Comparison of ENCODE assay signal across 16 cellular contexts in genomic region chr22:24137595-24137994, GRCh38. TPM values are rescaled to one million over a fixed set of nuclear protein-coding genes. Genes with fewer than 3 reads are reported as not detected.
DNase-seq lines count a peak whose midpoint lies in the region; ATAC-seq, FAIRE-seq and TF ChIP-seq lines count a peak whose summit lies in the region.
"Had no signal": no experiment of that assay in that cellular context is flagged by ENCODE, and none has a peak within 500 bp of the region (broad histone marks: within the 10 kb centered on the region; RNA-seq: fewer than 3 reads in every experiment).

No MANE protein-coding gene starts in this region.

- H3K27ac Mint-ChIP-seq in T-helper 2 cell treated with Interferon-gamma antibody and Interleukin-4, amounts not matched to agents 5 μg/mL and 100 μg/mL, for 36 hours = peak overlapping the region; percentile 42
- H3K27ac Mint-ChIP-seq in astrocyte (ENCODE audit: unreplicated experiment) = no peak overlapping the region

- no peaks in the 10 kb centered on the region for H3K9me3 Mint-ChIP-seq in T-helper 2 cell treated with Interferon-gamma antibody and Interleukin-4, amounts not matched to agents 5 μg/mL and 100 μg/mL, for 36 hours
- H3K9me3 Mint-ChIP-seq in astrocyte (ENCODE audit: unreplicated experiment) = no peaks in the 10 kb centered on the region
- H3K9me3 Mint-ChIP-seq: natural killer cell had no signal

- peaks cover 12% of the 10 kb centered on the region for H3K4me1 ChIP-seq in astrocyte (ENCODE audit: insufficient read depth, low read length)
- peaks cover 2 to 79% (median 43%) of the 10 kb centered on the region in 3 donors for H3K4me1 ChIP-seq in gastroesophageal sphincter
- peaks cover 29 to 60% of the 10 kb centered on the region in 2 donors for H3K4me1 ChIP-seq in thoracic aorta (ENCODE audit: control insufficient read depth in 1 of 2, low read depth in 2 of 2)

- H3K27me3 Mint-ChIP-seq in T-helper 2 cell treated with Interferon-gamma antibody and Interleukin-4, amounts not matched to agents 5 μg/mL and 100 μg/mL, for 36 hours (ENCODE audit: low read depth) = no peaks in the 10 kb centered on the region
- no peaks in the 10 kb centered on the region for H3K27me3 Mint-ChIP-seq in astrocyte (ENCODE audit: low read depth, unreplicated experiment)
- H3K27me3 Mint-ChIP-seq: activated naive CD8-positive, alpha-beta T cell had no signal

- H3K9me3 ChIP-seq in astrocyte (ENCODE audit: insufficient read depth, low read depth, low read length) (no peaks in the 10 kb centered on the region), gastroesophageal sphincter (no peaks in the 10 kb centered on the region), thoracic aorta (no peaks in the 10 kb centered on the region)

- no peak overlapping the region for H3K4me3 Mint-ChIP-seq in T-helper 2 cell treated with Interferon-gamma antibody and Interleukin-4, amounts not matched to agents 5 μg/mL and 100 μg/mL, for 36 hours
- H3K4me3 Mint-ChIP-seq in astrocyte (ENCODE audit: unreplicated experiment) = no peak overlapping the region
- H3K4me3 Mint-ChIP-seq: activated naive CD8-positive, alpha-beta T cell; natural killer cell had no signal

- peaks cover 23% of the 10 kb centered on the region for H3K4me1 Mint-ChIP-seq in T-helper 2 cell treated with Interferon-gamma antibody and Interleukin-4, amounts not matched to agents 5 μg/mL and 100 μg/mL, for 36 hours (ENCODE audit: low read depth)
- peaks cover 2% of the 10 kb centered on the region for H3K4me1 Mint-ChIP-seq in astrocyte (ENCODE audit: low read depth, unreplicated experiment)

- no peak overlapping the region for H3K4me3 ChIP-seq in astrocyte (ENCODE audit: insufficient read depth, low read depth, low read length)
- H3K4me3 ChIP-seq in gastroesophageal sphincter = no peak overlapping the region
- H3K4me3 ChIP-seq in thoracic aorta = no peak overlapping the region

- H3K27me3 ChIP-seq in astrocyte (ENCODE audit: insufficient read depth, low read length) = no peaks in the 10 kb centered on the region
- no peaks in the 10 kb centered on the region for H3K27me3 ChIP-seq in gastroesophageal sphincter
- H3K27me3 ChIP-seq in thoracic aorta (replicated peaks; ENCODE audit: insufficient read depth) = no peaks in the 10 kb centered on the region

- no peak for FAIRE-seq in astrocyte (lab: Jason Lieb, UNC)

- WGBS in gastroesophageal sphincter (ENCODE audit: low coverage in 1 of 2), 2 donors = 10 to 40% methylated on average over 1 to 2 of the region's 2 CpGs

- H3K79me2 ChIP-seq in astrocyte (ENCODE audit: insufficient read depth, low read length) = no peaks in the 10 kb centered on the region

- no peak for TF ChIP-seq POLR2A in gastroesophageal sphincter (IDR thresholded peaks at IDR 0.05)

- H3K36me3 Mint-ChIP-seq in T-helper 2 cell treated with Interferon-gamma antibody and Interleukin-4, amounts not matched to agents 5 μg/mL and 100 μg/mL, for 36 hours (ENCODE audit: low read depth) = peaks cover 32% of the 10 kb centered on the region
- peaks cover 9% of the 10 kb centered on the region for H3K36me3 Mint-ChIP-seq in astrocyte (ENCODE audit: low read depth, unreplicated experiment)
- H3K36me3 Mint-ChIP-seq: activated naive CD8-positive, alpha-beta T cell; natural killer cell had no signal

- TF ChIP-seq CTCF in astrocyte (IDR thresholded peaks at IDR 0.05; ENCODE audit: insufficient read depth, low read depth, low read length) = no peak
- no peak for TF ChIP-seq CTCF in gastroesophageal sphincter (IDR thresholded peaks at IDR 0.05)
- no peak for TF ChIP-seq CTCF in thoracic aorta (IDR thresholded peaks at IDR 0.05)

- TF ChIP-seq EP300 in gastroesophageal sphincter (IDR thresholded peaks at IDR 0.05) = no peak

- H3K9ac ChIP-seq in astrocyte (ENCODE audit: low read length) = no peak overlapping the region

- H3K27ac ChIP-seq in astrocyte (ENCODE audit: low read depth, low read length) (no peak overlapping the region), gastroesophageal sphincter (peak overlapping the region in 3 of 4 donors; percentile 53 to 62 (median 54)), thoracic aorta (peak overlapping the region; percentile 1 to 21)

- no peak overlapping the region for H2AFZ ChIP-seq in astrocyte (ENCODE audit: low read depth, low read length)

- peaks cover 22% of the 10 kb centered on the region for H4K20me1 ChIP-seq in astrocyte (ENCODE audit: insufficient read depth, low read length)

- no peak overlapping the region for H3K4me2 ChIP-seq in astrocyte (ENCODE audit: low read length)

- H3K36me3 ChIP-seq in astrocyte (ENCODE audit: insufficient read depth, low read length) = no peaks in the 10 kb centered on the region
- peaks cover 0 to 25% of the 10 kb centered on the region in 2 donors for H3K36me3 ChIP-seq in gastroesophageal sphincter
- H3K36me3 ChIP-seq in thoracic aorta = peaks cover 6% of the 10 kb centered on the region

- ATAC-seq in gastroesophageal sphincter (peak; percentile 60), thoracic aorta (ENCODE audit: insufficient number of reproducible peaks, low FRiP score, low read depth) (no peak), GM21447 (IDR thresholded peaks at IDR 0.05; ENCODE audit: unreplicated experiment) (no peak)
- ATAC-seq: natural killer cell had no signal

- no peak for DNase-seq in T-helper 2 cell treated with Interferon-gamma antibody and Interleukin-4, amounts not matched to agents 5 μg/mL and 100 μg/mL, for 36 hours (ENCODE audit: low spot score)
- no peak for DNase-seq in T-helper 2 cell
- peak; percentile 60 for DNase-seq in astrocyte (ENCODE audit: low read depth)
- no peak for DNase-seq in thoracic aorta (ENCODE audit: low spot score)
- no peak for DNase-seq in SIG-M5 treated with dmso at 0.1 percent for 504 hours (lab: John Stamatoyannopoulos, UW; ENCODE audit: unreplicated experiment)
- no peak for DNase-seq in 8988T
- DNase-seq: DMS53; glutamatergic neuron; kidney glomerular epithelial cell; MM.1S; natural killer cell; NK-92 treated with Interleukin-12 subunit alpha and Interleukin-12 subunit beta, amount 100 ng/mL, for 24 hours; SIG-M5 had no signal

RNA-seq across cellular contexts. Expression of gene SUSD2, which starts 43.7 kb away (rescaled TPM):
- total RNA-seq in astrocyte (0.72 and 0.77 TPM in 2 replicates), gastroesophageal sphincter (1 to 10 TPM; 2.4 to 5.0 (median 4.4) TPM), thoracic aorta (10 to 100 TPM; 16.8 to 43.2 TPM)
